In genomic region chr19:44112802-44113137, GRCh38 we compare ENCODE assay signal across 8 cellular contexts. TPM values are rescaled to one million over a fixed set of nuclear protein-coding genes. Genes with fewer than 3 reads are reported as not detected.
A peak's percentile ranks its signal among the peaks of the same experiment; 100 is the strongest.
DNase-seq lines count a peak whose midpoint lies in the region; ATAC-seq and TF ChIP-seq lines count a peak whose summit lies in the region.

No MANE protein-coding gene starts in this region.

- peak overlapping the region; percentile 100 for H3K4me3 Mint-ChIP-seq in activated CD8-positive, alpha-beta memory T cell treated with anti-CD3 and anti-CD28 coated beads, Interleukin-2, amount 10 ng/mL, durations not matched to agents 7 days and 5 days

- peak overlapping the region; percentile 81 for H3K4me3 ChIP-seq in SJCRH30
- H3K4me3 ChIP-seq in skin epidermis = peak overlapping the region; percentile 64 to 90 (median 72)

- DNase-seq in activated CD8-positive, alpha-beta memory T cell treated with anti-CD3 and anti-CD28 coated beads, Interleukin-2, amount 10 ng/mL, durations not matched to agents 7 days and 5 days = no peak
- no peak for DNase-seq in activated CD8-positive, alpha-beta memory T cell treated with anti-CD3 and anti-CD28 coated beads, Interleukin-2, amount 50 U/mL, for 4 hours
- DNase-seq in SJCRH30 = no peak
- DNase-seq in foreskin keratinocyte = peak in 1 of 2 donors; percentile 27
- no peak for DNase-seq in stimulated activated naive CD4-positive, alpha-beta T cell treated with Interleukin-2 at 50 U/mL for 16 hours (lab: John Stamatoyannopoulos, UW)
- DNase-seq in NCI-H82 treated with DMSO at 0.1 percent for 48 hours (lab: John Stamatoyannopoulos, UW; ENCODE audit: unreplicated experiment) = no peak

- no peaks in the 10 kb centered on the region for H3K27me3 Mint-ChIP-seq in activated CD8-positive, alpha-beta memory T cell treated with anti-CD3 and anti-CD28 coated beads, Interleukin-2, amount 10 ng/mL, durations not matched to agents 7 days and 5 days

- H3K4me1 ChIP-seq in SJCRH30 (no peaks in the 10 kb centered on the region), foreskin keratinocyte (no peaks in the 10 kb centered on the region)

- H3K27me3 ChIP-seq in SJCRH30 (no peaks in the 10 kb centered on the region), foreskin keratinocyte (no peaks in the 10 kb centered on the region)

- H3K36me3 ChIP-seq in SJCRH30 = peaks cover 4% of the 10 kb centered on the region; the same call in 1 of the 2 replicates

- H3K9me3 Mint-ChIP-seq in activated CD8-positive, alpha-beta memory T cell treated with anti-CD3 and anti-CD28 coated beads, Interleukin-2, amount 10 ng/mL, durations not matched to agents 7 days and 5 days (ENCODE audit: low read depth) = peaks cover 19% of the 10 kb centered on the region

- H3K27ac ChIP-seq in SJCRH30 = no peak overlapping the region; the same call in 1 of the 2 replicates
- H3K27ac ChIP-seq in foreskin keratinocyte = peak overlapping the region; percentile 12
- peak overlapping the region in 10 of 21 experiments; percentile 10 to 87 (median 58) for H3K27ac ChIP-seq in skin epidermis

- H3K36me3 Mint-ChIP-seq in activated CD8-positive, alpha-beta memory T cell treated with anti-CD3 and anti-CD28 coated beads, Interleukin-2, amount 10 ng/mL, durations not matched to agents 7 days and 5 days = peaks cover 48% of the 10 kb centered on the region

- ATAC-seq in activated CD8-positive, alpha-beta memory T cell treated with anti-CD3 and anti-CD28 coated beads, Interleukin-2, amount 10 ng/mL, durations not matched to agents 7 days and 5 days = no peak
- ATAC-seq in foreskin keratinocyte (no peak), GM21515 (IDR thresholded peaks at IDR 0.05; ENCODE audit: unreplicated experiment) (no peak)

- peak overlapping the region; percentile 93 for H3K27ac Mint-ChIP-seq in activated CD8-positive, alpha-beta memory T cell treated with anti-CD3 and anti-CD28 coated beads, Interleukin-2, amount 10 ng/mL, durations not matched to agents 7 days and 5 days

- CTCF ChIA-PET in activated CD8-positive, alpha-beta memory T cell treated with anti-CD3 and anti-CD28 coated beads, Interleukin-2, amount 10 ng/mL, durations not matched to agents 7 days and 5 days (lab: Charles Lee) = interaction anchor here (1.2 to 1.3 kb wide), 2 partner anchors 17 to 94 kb away, joined by 3 to 4 read pairs; no protein-coding TSS in a partner anchor

- H3K4me1 Mint-ChIP-seq in activated CD8-positive, alpha-beta memory T cell treated with anti-CD3 and anti-CD28 coated beads, Interleukin-2, amount 10 ng/mL, durations not matched to agents 7 days and 5 days = peaks cover 19% of the 10 kb centered on the region

- H3K9me3 ChIP-seq in SJCRH30 (replicated peaks) = no peaks in the 10 kb centered on the region

- TF ChIP-seq CTCF in foreskin keratinocyte (conservative IDR thresholded peaks at IDR 0.05) = no peak

RNA-seq across cellular contexts. Expression of gene ZNF225, which starts 0.4 kb away (rescaled TPM):
- total RNA-seq in activated CD8-positive, alpha-beta memory T cell treated with anti-CD3 and anti-CD28 coated beads, Interleukin-2, amount 10 ng/mL, durations not matched to agents 7 days and 5 days = 1 to 10 TPM; 4.2 to 6.2 TPM
- 5.1 and 6.3 TPM in 2 replicates for total RNA-seq in SJCRH30 (2014; rRNA removed; shearing (Covaris generic))
- 2.9 and 3.0 TPM in 2 replicates for total RNA-seq in foreskin keratinocyte
- 0.85 and 0.94 TPM in 2 replicates for polyA plus RNA-seq in foreskin keratinocyte

RNA-seq across cellular contexts. Expression of gene ZNF224, which starts 18.6 kb away (rescaled TPM):
- total RNA-seq in activated CD8-positive, alpha-beta memory T cell treated with anti-CD3 and anti-CD28 coated beads, Interleukin-2, amount 10 ng/mL, durations not matched to agents 7 days and 5 days = 10 to 100 TPM; 28.7 to 32.6 TPM
- total RNA-seq in SJCRH30 (2014; rRNA removed; shearing (Covaris generic)) = 18.1 and 26.3 TPM in 2 replicates
- 10.1 and 13.1 TPM in 2 replicates for total RNA-seq in foreskin keratinocyte
- 2.0 and 2.1 TPM in 2 replicates for polyA plus RNA-seq in foreskin keratinocyte

RNA-seq across cellular contexts. Expression of gene ZNF234, which starts 28.6 kb away (rescaled TPM):
- total RNA-seq in activated CD8-positive, alpha-beta memory T cell treated with anti-CD3 and anti-CD28 coated beads, Interleukin-2, amount 10 ng/mL, durations not matched to agents 7 days and 5 days = 10 to 100 TPM; 10.1 to 12.2 TPM
- 10.5 and 11.6 TPM in 2 replicates for total RNA-seq in SJCRH30 (2014; rRNA removed; shearing (Covaris generic))
- 5.5 and 6.2 TPM in 2 replicates for total RNA-seq in foreskin keratinocyte
- 1.1 and 1.2 TPM in 2 replicates for polyA plus RNA-seq in foreskin keratinocyte

RNA-seq across cellular contexts. Expression of gene ZNF284, which starts 40.8 kb away (rescaled TPM):
- total RNA-seq in activated CD8-positive, alpha-beta memory T cell treated with anti-CD3 and anti-CD28 coated beads, Interleukin-2, amount 10 ng/mL, durations not matched to agents 7 days and 5 days = 1 to 10 TPM; 2.2 to 2.4 TPM
- total RNA-seq in SJCRH30 (2014; rRNA removed; shearing (Covaris generic)) = 4.0 and 4.7 TPM in 2 replicates
- total RNA-seq in foreskin keratinocyte = 2.7 and 2.8 TPM in 2 replicates
- 0.67 and 0.88 TPM in 2 replicates for polyA plus RNA-seq in foreskin keratinocyte

RNA-seq across cellular contexts. Expression of gene ZNF226, which starts 52.1 kb away (rescaled TPM):
- total RNA-seq in activated CD8-positive, alpha-beta memory T cell treated with anti-CD3 and anti-CD28 coated beads, Interleukin-2, amount 10 ng/mL, durations not matched to agents 7 days and 5 days = 10 to 100 TPM; 13.1 to 15.2 TPM
- total RNA-seq in SJCRH30 (2014; rRNA removed; shearing (Covaris generic)) = 14.8 and 18.0 TPM in 2 replicates
- total RNA-seq in foreskin keratinocyte = 8.9 and 9.4 TPM in 2 replicates
- polyA plus RNA-seq in foreskin keratinocyte = 9.4 and 10.0 TPM in 2 replicates
